ENCODE assay signal across 8 cellular contexts in genomic region chrX:103687073-103687695, GRCh38.
DNase-seq lines count a peak whose midpoint lies in the region; ATAC-seq and TF ChIP-seq lines count a peak whose summit lies in the region.

No MANE protein-coding gene starts in this region.

- no peaks in the 10 kb centered on the region for H3K27me3 ChIP-seq in WERI-Rb-1 (ENCODE audit: insufficient read depth, low read depth, severe bottlenecking)

- H3K9me3 ChIP-seq in WERI-Rb-1 (ENCODE audit: severe bottlenecking) = no peaks in the 10 kb centered on the region

- H3K36me3 ChIP-seq in WERI-Rb-1 = peaks cover 25% of the 10 kb centered on the region

- TF ChIP-seq CTCF in WERI-Rb-1 (IDR thresholded peaks at IDR 0.05; ENCODE audit: low read depth, low read length) = peak; percentile 50
- TF ChIP-seq CTCF in cardiac fibroblast (IDR thresholded peaks at IDR 0.05; ENCODE audit: low read depth, low read length) = peak; percentile 32

- DNase-seq in SIG-M5 treated with dmso at 0.1 percent for 504 hours (lab: John Stamatoyannopoulos, UW; ENCODE audit: unreplicated experiment) (peak; percentile 96), SIG-M5 (lab: John Stamatoyannopoulos, UW) (no peak), NCI-H2081 treated with DMSO at 0.1 percent for 48 hours (lab: John Stamatoyannopoulos, UW) (peak; percentile 64), WERI-Rb-1 (peak; percentile 81), cardiac fibroblast (ENCODE audit: low read depth in 2 of 2) (no peak), kidney glomerular epithelial cell (lab: John Stamatoyannopoulos, UW) (peak; percentile 69)
- peak; percentile 88 for DNase-seq in stimulated activated CD4-positive, alpha-beta T cell treated with anti-CD3 and anti-CD28 coated beads, Interleukin-15, amount 100 ng/mL, for 24 hours

- peak overlapping the region; percentile 95 for H3K27ac ChIP-seq in WERI-Rb-1

- ATAC-seq in HG02943 (IDR thresholded peaks at IDR 0.05; ENCODE audit: low read depth, unreplicated experiment) = peak; percentile 55

- H3K4me3 ChIP-seq in WERI-Rb-1 (ENCODE audit: low read depth, low read length) (peak overlapping the region; percentile 70), cardiac fibroblast (replicated peaks in 1 of 2; ENCODE audit: low read depth in 2 of 2, low read length in 2 of 2) (peak overlapping the region; percentile 63 to 69)

Comparison
In these comparisons a context has a peak if more than half of its experiments do, and no peak if none do; other contexts are left out.
1. DNase-seq: peak in SIG-M5 treated with dmso at 0.1 percent for 504 hours (single experiment), NCI-H2081 treated with DMSO at 0.1 percent for 48 hours (single experiment), WERI-Rb-1 (single experiment), kidney glomerular epithelial cell (single experiment) and stimulated activated CD4-positive, alpha-beta T cell treated with anti-CD3 and anti-CD28 coated beads, Interleukin-15, amount 100 ng/mL, for 24 hours (single experiment); none in SIG-M5 (single experiment) and cardiac fibroblast (0 of 2).